In genomic region chr3:67419779-67420178, GRCh38 we compare ENCODE assay signal across 27 cellular contexts.
"Had no signal": no experiment of that assay in that cellular context is flagged by ENCODE, and none has a peak within 500 bp of the region (broad histone marks: within the 10 kb centered on the region; RNA-seq: fewer than 3 reads in every experiment).

No MANE protein-coding gene starts in this region.

- H3K4me2 ChIP-seq: hepatocyte had no signal

- DNase-seq: colonic mucosa; cortex of kidney; dermis blood vessel endothelial cell; dorsolateral prefrontal cortex; effector CD4-positive, alpha-beta T cell; effector CD8-positive, alpha-beta T cell; effector memory CD4-positive, alpha-beta T cell; effector memory CD8-positive, alpha-beta T cell; endodermal cell; erythroblast; esophagus squamous epithelium; foreskin fibroblast; foreskin keratinocyte; foreskin melanocyte; gastrocnemius medialis; glutamatergic neuron; heart left ventricle had no signal

- H3K27me3 ChIP-seq: colonic mucosa, dorsolateral prefrontal cortex, esophagus muscularis mucosa, esophagus squamous epithelium, foreskin keratinocyte, gastrocnemius medialis, gastroesophageal sphincter, heart left ventricle, hepatocyte had no signal

- ATAC-seq: effector memory CD8-positive, alpha-beta T cell; esophagus mucosa; foreskin keratinocyte; gastrocnemius medialis; gastroesophageal sphincter had no signal

- H3K79me2 ChIP-seq: hepatocyte had no signal

- FAIRE-seq: colon, endometrium, endothelial cell of umbilical vein, frontal cortex had no signal

- H3K4me1 ChIP-seq: colonic mucosa, esophagus squamous epithelium, gastrocnemius medialis, gastroesophageal sphincter had no signal

- H3K36me3 ChIP-seq: colonic mucosa, gastroesophageal sphincter, heart left ventricle had no signal

- H3K9me3 ChIP-seq: colonic mucosa, gastrocnemius medialis had no signal

- H3K27ac ChIP-seq: colonic mucosa, coronary artery, dorsolateral prefrontal cortex, epithelial cell of prostate, esophagus muscularis mucosa, esophagus squamous epithelium, foreskin keratinocyte, gastrocnemius medialis, gastroesophageal sphincter, hepatocyte had no signal

- H3K4me3 ChIP-seq: colonic mucosa, coronary artery, dorsolateral prefrontal cortex, esophagus muscularis mucosa, esophagus squamous epithelium, gastrocnemius medialis, gastroesophageal sphincter, heart left ventricle, hepatocyte had no signal

- H2AFZ ChIP-seq: hepatocyte had no signal
